In genomic region chr11:62535802-62536201, GRCh38 we compare ENCODE assay signal across 25 cellular contexts. TPM values are rescaled to one million over a fixed set of nuclear protein-coding genes. Genes with fewer than 3 reads are reported as not detected.
A peak's percentile ranks its signal among the peaks of the same experiment; 100 is the strongest.
DNase-seq lines count a peak whose midpoint lies in the region; ATAC-seq and TF ChIP-seq lines count a peak whose summit lies in the region.
"Had no signal": no experiment of that assay in that cellular context is flagged by ENCODE, and none has a peak within 500 bp of the region (broad histone marks: within the 10 kb centered on the region; RNA-seq: fewer than 3 reads in every experiment).

No MANE protein-coding gene starts in this region.

- ATAC-seq in HG03097 (IDR thresholded peaks at IDR 0.05; ENCODE audit: low FRiP score, unreplicated experiment) (no peak), GM21619 (IDR thresholded peaks at IDR 0.05; ENCODE audit: unreplicated experiment) (no peak), GM21576 (IDR thresholded peaks at IDR 0.05; ENCODE audit: unreplicated experiment) (no peak)
- ATAC-seq: T-cell had no signal

- no peaks in the 10 kb centered on the region for H3K27me3 ChIP-seq in skeletal muscle tissue (ENCODE audit: control insufficient read depth in 3 of 3, insufficient read depth in 3 of 3, low read length in 3 of 3)
- H3K27me3 ChIP-seq: BLaER1 treated with 17β-estradiol and CSF1 and Interleukin-3, amounts not matched to agents 10 nM and 100 nM; colonic mucosa; Peyer's patch had no signal

- no peak for TF ChIP-seq CTCF in GM13976 (IDR thresholded peaks at IDR 0.05; ENCODE audit: borderline replicate concordance, control extremely low read depth, extremely low read depth, insufficient read depth, missing control alignments)
- no peak for TF ChIP-seq CTCF in fibroblast of mammary gland (conservative IDR thresholded peaks at IDR 0.05; ENCODE audit: control insufficient read depth, insufficient read depth, low read depth, low read length)

- DNase-seq in GM13976 (ENCODE audit: low spot score): peak; percentile 10
- peak; percentile 63 for DNase-seq in RPMI7951 (ENCODE audit: low read depth)
- DNase-seq in fibroblast of mammary gland (ENCODE audit: low read depth): peak; percentile 54
- no peak for DNase-seq in RPMI8226
- DNase-seq: activated B cell treated with CpG ODN at 0.5 μM for 24 hours; activated CD4-positive, alpha-beta memory T cell treated with anti-CD3 and anti-CD28 coated beads for 36 hours; activated CD8-positive, alpha-beta memory T cell treated with anti-CD3 and anti-CD28 coated beads, Interleukin-2, amount 50 U/mL, for 48 hours; activated naive CD4-positive, alpha-beta T cell treated with anti-CD3 and anti-CD28 coated beads, Interleukin-2, amount 10 ng/mL, durations not matched to agents 7 days and 5 days; amniotic stem cell; colonic mucosa; COR-L47; GDM1; hippocampal formation; immature natural killer cell; Peyer's patch; stimulated activated CD4-positive, alpha-beta T cell treated with anti-CD3 and anti-CD28 coated beads, Interleukin-1b, Interleukin-23, amount 100 ng/mL, for 48 hours; stimulated activated CD8-positive, alpha-beta memory T cell treated with anti-CD3 and anti-CD28 coated beads, Interleukin-4, amount 100 ng/mL, for 48 hours; T-cell had no signal

- H3K9ac ChIP-seq in skeletal muscle tissue (ENCODE audit: low read depth in 1 of 3, low read length in 3 of 3): peak overlapping the region in 1 of 3 donors; percentile 16
- H3K9ac ChIP-seq: BLaER1 treated with 17β-estradiol and CSF1 and Interleukin-3, amounts not matched to agents 10 nM and 100 nM; KMS-11 had no signal

- no peaks in the 10 kb centered on the region for H3K9me3 ChIP-seq in skeletal muscle tissue (ENCODE audit: control insufficient read depth in 3 of 3, low read length in 3 of 3)
- H3K9me3 ChIP-seq: BLaER1 treated with 17β-estradiol and CSF1 and Interleukin-3, amounts not matched to agents 10 nM and 100 nM; colonic mucosa; Peyer's patch had no signal

- H3K4me1 ChIP-seq in skeletal muscle tissue (ENCODE audit: control insufficient read depth in 3 of 3, insufficient read depth in 3 of 3, low read length in 3 of 3): peaks cover 42 to 50% (median 50%) of the 10 kb centered on the region in 3 donors

- H3K4me3 ChIP-seq in fibroblast of mammary gland (ENCODE audit: control insufficient read depth, low read depth, low read length) (no peak overlapping the region), skeletal muscle tissue (ENCODE audit: low read length in 3 of 3) (no peak overlapping the region)
- H3K4me3 ChIP-seq: BLaER1 treated with 17β-estradiol and CSF1 and Interleukin-3, amounts not matched to agents 10 nM and 100 nM; colonic mucosa; Peyer's patch; smooth muscle cell had no signal

- peaks cover 52 to 59% (median 58%) of the 10 kb centered on the region in 3 donors for H3K36me3 ChIP-seq in skeletal muscle tissue (ENCODE audit: control insufficient read depth in 3 of 3, insufficient read depth in 3 of 3, low read length in 3 of 3)

- in situ Hi-C loops in GM13976 (cut with MboI; ENCODE audit: low sequenced_read_pairs, unreplicated experiment): no loop called here

- peak overlapping the region; percentile 34 for H3K27ac ChIP-seq in skeletal muscle tissue (ENCODE audit: low read depth, low read length)
- H3K27ac ChIP-seq: BLaER1 treated with 17β-estradiol and CSF1 and Interleukin-3, amounts not matched to agents 10 nM and 100 nM; colonic mucosa; KMS-11 had no signal

RNA-seq across cellular contexts. Expression of gene AHNAK, which starts 10.8 kb away (rescaled TPM):
- 184 and 206 TPM in 2 replicates for total RNA-seq in RPMI7951 (2014; rRNA removed; shearing (Covaris generic))
- 432 TPM for total RNA-seq in skeletal muscle tissue

RNA-seq across cellular contexts. Expression of gene EEF1G, which starts 37.9 kb away (rescaled TPM):
- 841 and 1,053 TPM in 2 replicates for total RNA-seq in RPMI7951 (2014; rRNA removed; shearing (Covaris generic))
- 2,520 TPM for total RNA-seq in skeletal muscle tissue

RNA-seq across cellular contexts. Expression of gene TUT1, which starts 55.5 kb away (rescaled TPM):
- 4.7 and 5.3 TPM in 2 replicates for total RNA-seq in RPMI7951 (2014; rRNA removed; shearing (Covaris generic))
- 4.2 TPM for total RNA-seq in skeletal muscle tissue
